In the genomic region with DNA sequence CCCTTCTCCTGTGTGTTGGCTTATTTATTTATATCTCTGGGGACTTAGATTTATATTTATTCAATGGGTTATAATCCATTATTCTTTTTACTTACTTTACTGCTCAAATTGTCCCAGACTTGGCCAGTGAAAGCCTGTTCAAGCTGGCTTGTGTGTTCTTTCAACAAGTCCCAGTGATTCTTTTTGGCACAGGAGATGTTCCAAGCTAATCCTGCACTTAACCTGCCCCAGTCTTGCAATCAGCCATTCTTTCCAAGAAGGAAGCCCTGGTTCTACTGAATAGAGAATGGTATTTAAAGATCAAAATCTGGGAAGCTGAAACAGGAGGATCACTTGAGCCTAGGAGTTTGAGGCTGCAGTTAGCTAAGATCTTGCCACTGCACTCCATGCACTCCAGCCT, we compare ENCODE assay signal across 26 cellular contexts.
"Had no signal": no experiment of that assay in that cellular context is flagged by ENCODE, and none has a peak within 500 bp of the region (broad histone marks: within the 10 kb centered on the region; RNA-seq: fewer than 3 reads in every experiment).

No MANE protein-coding gene starts in this region.

- H3K4me2 ChIP-seq: hepatocyte had no signal

- H3K4me3 ChIP-seq: gastrocnemius medialis, heart left ventricle, hepatocyte, left lung, lung, ovary, psoas muscle, right lobe of liver, transverse colon, upper lobe of right lung, uterus had no signal

- H3K27ac ChIP-seq: gastrocnemius medialis, hepatocyte, left lung, ovary, psoas muscle, right lobe of liver, upper lobe of right lung, uterus had no signal

- H3K9me3 ChIP-seq: gastrocnemius medialis, heart left ventricle, left lung, ovary, psoas muscle, right lobe of liver, transverse colon, upper lobe of right lung, uterus had no signal

- ATAC-seq: gastrocnemius medialis; left lung; naive thymus-derived CD8-positive, alpha-beta T cell; right lobe of liver; stimulated activated naive B cell treated with anti-CD40 and anti-IgM and Interleukin-4, amounts not matched to agents 10 μg/mL and 1 μg/mL and 100 μg/mL, for 72 hours; upper lobe of right lung had no signal

- H3K36me3 ChIP-seq: gastrocnemius medialis, heart left ventricle, left lung, ovary, right lobe of liver, transverse colon, upper lobe of right lung, uterus had no signal

- FAIRE-seq: kidney, small intestine had no signal

- H3K27me3 ChIP-seq: gastrocnemius medialis, heart left ventricle, hepatocyte, left lung, ovary, right lobe of liver, transverse colon, upper lobe of right lung, uterus had no signal

- DNase-seq: cerebellar nuclear complex; cortex of kidney; effector CD4-positive, alpha-beta T cell; foreskin fibroblast; gastrocnemius medialis; heart left ventricle; kidney; left lung; mesenchymal stem cell; midbrain; naive thymus-derived CD8-positive, alpha-beta T cell; nephron progenitor cell; occipital lobe; ovary; posterior cingulate gyrus; psoas muscle; right lobe of liver; small intestine; stimulated activated CD4-positive, alpha-beta T cell treated with anti-CD3 and anti-CD28 coated beads, Interleukin-15, amount 100 ng/mL, for 24 hours; stimulated activated CD4-positive, alpha-beta T cell treated with anti-CD3 and anti-CD28 coated beads, Interleukin-2, amount 100 ng/mL, for 48 hours; stimulated activated naive B cell treated with anti-CD40 and anti-IgM and Interleukin-4, amounts not matched to agents 10 μg/mL and 1 μg/mL and 100 μg/mL, for 72 hours; transverse colon; upper lobe of right lung; uterus had no signal

- H2AFZ ChIP-seq: hepatocyte had no signal

- H3K4me1 ChIP-seq: gastrocnemius medialis, left lung, psoas muscle, upper lobe of right lung, uterus had no signal
